8 cellular contexts compared by ENCODE assay signal in genomic region chr17:81142301-81143199, GRCh38. TPM values are rescaled to one million over a fixed set of nuclear protein-coding genes. Genes with fewer than 3 reads are reported as not detected.
DNase-seq lines count a peak whose midpoint lies in the region; ATAC-seq and TF ChIP-seq lines count a peak whose summit lies in the region.

No MANE protein-coding gene starts in this region.

- H3K9me3 Mint-ChIP-seq in T-cell, result no peaks in the 10 kb centered on the region

- no peak for TF ChIP-seq POLR2A in gastrocnemius medialis (IDR thresholded peaks at IDR 0.05)

- ATAC-seq in T-cell (replicated peaks in 1 of 4) (peak; percentile 58 to 81 (median 70)), right cardiac atrium (peak; percentile 83 to 93), gastrocnemius medialis (peak; percentile 92 to 93), GM19397 (IDR thresholded peaks at IDR 0.05; ENCODE audit: unreplicated experiment) (no peak), GM19395 (IDR thresholded peaks at IDR 0.05; ENCODE audit: unreplicated experiment) (no peak)

- 37% methylated on average over 25 of the region's 25 CpGs for WGBS in right cardiac atrium

- no peaks in the 10 kb centered on the region for H3K4me1 Mint-ChIP-seq in T-cell

- H3K36me3 ChIP-seq in ascending aorta (no peaks in the 10 kb centered on the region), gastrocnemius medialis (no peaks in the 10 kb centered on the region)

- H3K4me3 ChIP-seq in ascending aorta, result no peak overlapping the region
- H3K4me3 ChIP-seq in right cardiac atrium (ENCODE audit: low read length), result no peak overlapping the region
- no peak overlapping the region for H3K4me3 ChIP-seq in gastrocnemius medialis

- H3K27ac Mint-ChIP-seq in T-cell, result no peak overlapping the region

- H3K9me3 ChIP-seq in ascending aorta, result no peaks in the 10 kb centered on the region
- H3K9me3 ChIP-seq in right cardiac atrium (ENCODE audit: control insufficient read depth, low read length), result no peaks in the 10 kb centered on the region
- H3K9me3 ChIP-seq in gastrocnemius medialis, result no peaks in the 10 kb centered on the region

- H3K27ac ChIP-seq in ascending aorta (no peak overlapping the region), right cardiac atrium (ENCODE audit: low read length) (no peak overlapping the region), gastrocnemius medialis (no peak overlapping the region)

- no peaks in the 10 kb centered on the region for H3K4me1 ChIP-seq in ascending aorta
- H3K4me1 ChIP-seq in right cardiac atrium (ENCODE audit: control insufficient read depth, insufficient read depth, low read length), result no peaks in the 10 kb centered on the region
- peaks cover 0 to 6% of the 10 kb centered on the region in 2 donors for H3K4me1 ChIP-seq in gastrocnemius medialis

- peaks cover 0 to 3% of the 10 kb centered on the region in 2 donors for H3K27me3 Mint-ChIP-seq in T-cell

- H3K27me3 ChIP-seq in ascending aorta (no peaks in the 10 kb centered on the region), right cardiac atrium (ENCODE audit: control insufficient read depth, insufficient read depth) (no peaks in the 10 kb centered on the region), gastrocnemius medialis (no peaks in the 10 kb centered on the region)

- no peaks in the 10 kb centered on the region for H3K36me3 Mint-ChIP-seq in T-cell

- intact Hi-C loops in ascending aorta (cut with DNase I) (loop anchor here (1.0 to 2.0 kb wide), 2 partner anchors 64 to 99 kb away; no protein-coding TSS in a partner anchor), right cardiac atrium (cut with DNase I) (loop anchor here (2.0 to 10.0 kb wide), 3 partner anchors 58 to 102 kb away; no protein-coding TSS in a partner anchor), gastrocnemius medialis (cut with DNase I; ENCODE audit: low total_unique reads) (loop anchor here (1.0 kb wide), 1 partner anchor 99 kb away; no protein-coding TSS in a partner anchor)

- TF ChIP-seq CTCF in ascending aorta (IDR thresholded peaks at IDR 0.05), result peak; percentile 67 to 77 (median 72)
- TF ChIP-seq CTCF in gastrocnemius medialis (IDR thresholded peaks at IDR 0.05 in 4 of 5, conservative IDR thresholded peaks at IDR 0.05 in 1 of 5), result peak; percentile 40 to 75 (median 69)

- in situ Hi-C loops in gastrocnemius medialis (cut with MboI; ENCODE audit: low sequenced_read_pairs in 4 of 4), result loop anchor here in 1 of 4 donors (25.0 kb wide), 1 partner anchor 95 kb away; the partner anchor contains the start of genes NDUFAF8 and TEPSIN

- peak; percentile 39 for DNase-seq in GF-D8 (lab: John Stamatoyannopoulos, UW)
- peak; percentile 74 to 88 (median 86) for DNase-seq in NCI-H1417 (lab: John Stamatoyannopoulos, UW)
- peak; percentile 17 to 65 (median 48) for DNase-seq in T-cell
- DNase-seq in ascending aorta (ENCODE audit: low spot score in 2 of 2), result peak in 1 of 2 donors; percentile 87
- DNase-seq in right cardiac atrium, result peak; percentile 78 to 93 (median 91)
- peak; percentile 47 to 72 for DNase-seq in gastrocnemius medialis

- POLR2A ChIA-PET in T-cell (lab: Charles Lee), result no interaction called here

- H3K4me3 Mint-ChIP-seq in T-cell, result no peak overlapping the region

- CTCF ChIA-PET in T-cell (lab: Charles Lee), result interaction anchor here in 1 of 2 donors (0.6 to 0.7 kb wide), 2 partner anchors 343 to 786 kb away, joined by 3 to 4 read pairs; no protein-coding TSS in a partner anchor

RNA-seq across cellular contexts. Expression of gene PVALEF, which starts 22.8 kb away (rescaled TPM):
- not detected for total RNA-seq in T-cell
- not detected for total RNA-seq in ascending aorta
- not detected for total RNA-seq in right cardiac atrium
- not detected for polyA plus RNA-seq in right cardiac atrium
- total RNA-seq in gastrocnemius medialis, result not detected

RNA-seq across cellular contexts. Expression of gene AATK, which starts 23.5 kb away (rescaled TPM):
- total RNA-seq in T-cell (10 to 100 TPM in 1 of 5 donors, under 1 TPM in 4; 0.63 to 11.1 (median 0.72) TPM), ascending aorta (20.6 TPM), right cardiac atrium (10 to 100 TPM in 3 of 4 donors, 1 to 10 TPM in 1; 8.6 to 15.4 (median 12.6) TPM), gastrocnemius medialis (1 to 10 TPM in 2 of 4 donors, under 1 TPM in 2; 0.10 to 1.3 (median 0.80) TPM)
- polyA plus RNA-seq in right cardiac atrium, result 10.4 TPM

Comparison
In these comparisons a context has a peak if more than half of its experiments do, and no peak if none do; other contexts are left out.
1. ATAC-seq: peak in T-cell (4 of 4), right cardiac atrium (2 of 2) and gastrocnemius medialis (2 of 2); none in GM19397 (single experiment) and GM19395 (single experiment).